Comparison of ENCODE assay signal across 14 cellular contexts in genomic region chr2:65536596-65536995, GRCh38.
DNase-seq lines count a peak whose midpoint lies in the region; ATAC-seq and TF ChIP-seq lines count a peak whose summit lies in the region.
"Had no signal": no experiment of that assay in that cellular context is flagged by ENCODE, and none has a peak within 500 bp of the region (broad histone marks: within the 10 kb centered on the region; RNA-seq: fewer than 3 reads in every experiment).

No MANE protein-coding gene starts in this region.

- TF ChIP-seq CTCF in MM.1S (IDR thresholded peaks at IDR 0.05; ENCODE audit: low read length): no peak

- H3K9me3 Mint-ChIP-seq in stimulated activated naive CD8-positive, alpha-beta T cell treated with anti-CD3 and anti-CD28 coated beads, Interleukin-15, amount 100 ng/mL, for 72 hours: no peaks in the 10 kb centered on the region

- no peaks in the 10 kb centered on the region for H3K9me3 ChIP-seq in MM.1S (replicated peaks; ENCODE audit: insufficient read depth, low read length)
- H3K9me3 ChIP-seq: left ventricle myocardium inferior had no signal

- H3K4me3 Mint-ChIP-seq in stimulated activated naive CD8-positive, alpha-beta T cell treated with anti-CD3 and anti-CD28 coated beads, Interleukin-15, amount 100 ng/mL, for 72 hours: no peak overlapping the region
- H3K4me3 Mint-ChIP-seq: activated CD8-positive, alpha-beta T cell treated with anti-CD3 and anti-CD28 coated beads, Interleukin-2, amount 10 ng/mL, durations not matched to agents 7 days and 5 days had no signal

- H4K20me1 ChIP-seq in MM.1S (ENCODE audit: insufficient read depth, low read length): no peaks in the 10 kb centered on the region

- peak; percentile 64 for ATAC-seq in stimulated activated naive CD8-positive, alpha-beta T cell treated with anti-CD3 and anti-CD28 coated beads, Interleukin-15, amount 100 ng/mL, for 72 hours
- no peak for ATAC-seq in stimulated activated naive CD8-positive, alpha-beta T cell treated with anti-CD3 and anti-CD28 coated beads, Interleukin-15, Interleukin-2, amounts not matched to agents 100 U/mL and 50 U/mL, for 24 hours
- peak; percentile 73 for ATAC-seq in GM21737 (IDR thresholded peaks at IDR 0.05; ENCODE audit: unreplicated experiment)
- peak; percentile 79 for ATAC-seq in HG03108 (IDR thresholded peaks at IDR 0.05; ENCODE audit: unreplicated experiment)
- ATAC-seq: activated CD8-positive, alpha-beta T cell treated with anti-CD3 and anti-CD28 coated beads, Interleukin-2, amount 10 ng/mL, durations not matched to agents 7 days and 5 days had no signal

- no peaks in the 10 kb centered on the region for H3K36me3 ChIP-seq in MM.1S (replicated peaks; ENCODE audit: insufficient read depth, low read length)
- H3K36me3 ChIP-seq: left ventricle myocardium inferior had no signal

- no peak for DNase-seq in stimulated activated naive CD8-positive, alpha-beta T cell treated with anti-CD3 and anti-CD28 coated beads, Interleukin-15, amount 100 ng/mL, for 72 hours
- DNase-seq in stimulated activated naive CD8-positive, alpha-beta T cell treated with anti-CD3 and anti-CD28 coated beads, Interleukin-15, Interleukin-2, amounts not matched to agents 100 U/mL and 50 U/mL, for 24 hours: no peak
- DNase-seq in MM.1S (no peak), mucosa of gallbladder (ENCODE audit: low spot score) (no peak), GOT3 (lab: John Stamatoyannopoulos, UW) (no peak)
- DNase-seq in activated CD4-positive, alpha-beta T cell treated with anti-CD3 and anti-CD28 coated beads, Interleukin-2, amount 50 U/mL, for 4 hours: no peak
- DNase-seq: activated CD8-positive, alpha-beta T cell treated with anti-CD3 and anti-CD28 coated beads, Interleukin-2, amount 10 ng/mL, durations not matched to agents 7 days and 5 days; dermis blood vessel endothelial cell; DMS 273 treated with DMSO at 0.1 percent for 48 hours; glutamatergic neuron; left ventricle myocardium inferior; NCI-H146 had no signal

- no peak overlapping the region for H2AFZ ChIP-seq in MM.1S (ENCODE audit: low read length)

- H3K4me2 ChIP-seq in MM.1S (ENCODE audit: low read depth, low read length): no peak overlapping the region

- H3K27ac ChIP-seq in MM.1S (ENCODE audit: low read length): no peak overlapping the region
- H3K27ac ChIP-seq: left ventricle myocardium inferior had no signal

- H3K4me1 Mint-ChIP-seq in stimulated activated naive CD8-positive, alpha-beta T cell treated with anti-CD3 and anti-CD28 coated beads, Interleukin-15, amount 100 ng/mL, for 72 hours: no peaks in the 10 kb centered on the region

- H3K27me3 ChIP-seq in MM.1S (replicated peaks; ENCODE audit: insufficient read depth, low read length): no peaks in the 10 kb centered on the region

- H3K4me3 ChIP-seq in MM.1S (ENCODE audit: low read length): no peak overlapping the region
- H3K4me3 ChIP-seq: left ventricle myocardium inferior had no signal

- H3K9me2 ChIP-seq in MM.1S (replicated peaks; ENCODE audit: insufficient read depth, low read length): no peaks in the 10 kb centered on the region

- no peaks in the 10 kb centered on the region for H3K79me2 ChIP-seq in MM.1S (ENCODE audit: low read length)

- H3K4me1 ChIP-seq in MM.1S (ENCODE audit: low read length): no peaks in the 10 kb centered on the region
- H3K4me1 ChIP-seq: left ventricle myocardium inferior had no signal

- no peak overlapping the region for H3K9ac ChIP-seq in MM.1S (ENCODE audit: low read length)

- H3K27ac Mint-ChIP-seq in stimulated activated naive CD8-positive, alpha-beta T cell treated with anti-CD3 and anti-CD28 coated beads, Interleukin-15, amount 100 ng/mL, for 72 hours: no peak overlapping the region
- H3K27ac Mint-ChIP-seq: activated CD8-positive, alpha-beta T cell treated with anti-CD3 and anti-CD28 coated beads, Interleukin-2, amount 10 ng/mL, durations not matched to agents 7 days and 5 days had no signal

- no peaks in the 10 kb centered on the region for H3F3A ChIP-seq in MM.1S (ENCODE audit: insufficient read depth, low read length)

- H3K27me3 Mint-ChIP-seq in stimulated activated naive CD8-positive, alpha-beta T cell treated with anti-CD3 and anti-CD28 coated beads, Interleukin-15, amount 100 ng/mL, for 72 hours: peaks cover 7% of the 10 kb centered on the region
